Comparison of ENCODE assay signal across 19 cellular contexts in the genomic region with DNA sequence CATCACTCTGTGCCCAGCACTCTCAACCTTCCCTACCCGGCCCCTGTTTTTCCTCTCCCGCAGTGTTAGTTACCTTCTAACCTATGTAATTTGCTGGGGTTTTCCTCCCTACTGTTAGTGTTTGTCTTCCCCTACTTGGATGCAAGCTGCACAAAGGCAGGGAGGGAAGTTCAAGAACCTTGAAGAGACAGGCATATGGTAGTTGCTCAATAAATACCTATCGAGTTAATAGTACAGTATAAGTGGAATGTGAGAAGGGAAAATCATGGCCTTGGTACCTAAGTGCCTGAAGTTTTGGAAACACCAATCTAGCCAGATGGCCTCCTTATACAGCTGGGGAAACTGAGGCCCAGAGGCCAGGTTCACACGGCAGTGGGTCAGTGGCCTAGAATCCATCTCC. TPM values are rescaled to one million over a fixed set of nuclear protein-coding genes. Genes with fewer than 3 reads are reported as not detected.
DNase-seq lines count a peak whose midpoint lies in the region; TF ChIP-seq lines count a peak whose summit lies in the region.
"Had no signal": no experiment of that assay in that cellular context is flagged by ENCODE, and none has a peak within 500 bp of the region (broad histone marks: within the 10 kb centered on the region; RNA-seq: fewer than 3 reads in every experiment).

No MANE protein-coding gene starts in this region.

- H3K27me3 Mint-ChIP-seq in dendritic cell treated with granulocyte-macrophage colony-stimulating factor and Interleukin-4, amounts not matched to agents 40 ng/mL and 50 ng/mL, for 4 days, result peaks cover 16% of the 10 kb centered on the region
- H3K27me3 Mint-ChIP-seq in nephron (ENCODE audit: low read depth), result peaks cover 7% of the 10 kb centered on the region
- H3K27me3 Mint-ChIP-seq: activated naive CD8-positive, alpha-beta T cell; activated T-helper 17 cell treated with anti-CD3 and anti-CD28 coated beads, Interleukin-2, amount 50 U/mL, for 72 hours had no signal

- H3K36me3 ChIP-seq in HUES48 (ENCODE audit: control insufficient read depth, insufficient read depth, low read length) (no peaks in the 10 kb centered on the region), uterus (no peaks in the 10 kb centered on the region), brain microvascular endothelial cell (replicated peaks) (peaks cover 75% of the 10 kb centered on the region)
- H3K36me3 ChIP-seq: colonic mucosa had no signal

- in situ Hi-C loops in brain microvascular endothelial cell (cut with HindIII; ENCODE audit: low pct_ligation_motif_present, low sequenced_read_pairs), result no loop called here

- H3K27ac ChIP-seq in HUES48 (ENCODE audit: low read depth, low read length) (no peak overlapping the region), uterus (peak overlapping the region; percentile 97 to 99), brain microvascular endothelial cell (no peak overlapping the region)

- peaks cover 19% of the 10 kb centered on the region for H3K4me1 ChIP-seq in HUES48 (ENCODE audit: control insufficient read depth, insufficient read depth, low read length)
- H3K4me1 ChIP-seq in uterus, result peaks cover 5 to 53% of the 10 kb centered on the region in 2 donors
- H3K4me1 ChIP-seq: colonic mucosa had no signal

- no peak for DNase-seq in uterus
- no peak for DNase-seq in middle frontal gyrus (ENCODE audit: extremely low spot score, low spot score)
- DNase-seq in A172 (ENCODE audit: low spot score), result no peak
- no peak for DNase-seq in brain microvascular endothelial cell
- DNase-seq: head of caudate nucleus, NCI-H1092 treated with DMSO at 0.1 percent for 48 hours, NCI-H1930, substantia nigra, T1000 had no signal

- H3K4me3 Mint-ChIP-seq in dendritic cell treated with granulocyte-macrophage colony-stimulating factor and Interleukin-4, amounts not matched to agents 40 ng/mL and 50 ng/mL, for 4 days, result no peak overlapping the region
- H3K4me3 Mint-ChIP-seq in nephron, result no peak overlapping the region
- H3K4me3 Mint-ChIP-seq: activated naive CD8-positive, alpha-beta T cell; activated T-helper 17 cell treated with anti-CD3 and anti-CD28 coated beads, Interleukin-2, amount 50 U/mL, for 72 hours; endodermal cell; WTC11 had no signal

- H3K27me3 ChIP-seq in HUES48 (ENCODE audit: control insufficient read depth, insufficient read depth, low read length) (peaks cover 45% of the 10 kb centered on the region), uterus (no peaks in the 10 kb centered on the region), brain microvascular endothelial cell (replicated peaks) (no peaks in the 10 kb centered on the region)
- H3K27me3 ChIP-seq: colonic mucosa had no signal

- peaks cover 59% of the 10 kb centered on the region for H3K4me1 Mint-ChIP-seq in dendritic cell treated with granulocyte-macrophage colony-stimulating factor and Interleukin-4, amounts not matched to agents 40 ng/mL and 50 ng/mL, for 4 days (ENCODE audit: low read depth)
- peaks cover 42% of the 10 kb centered on the region for H3K4me1 Mint-ChIP-seq in nephron
- H3K4me1 Mint-ChIP-seq: activated T-helper 17 cell treated with anti-CD3 and anti-CD28 coated beads, Interleukin-2, amount 50 U/mL, for 72 hours had no signal

- TF ChIP-seq POLR2A in uterus (IDR thresholded peaks at IDR 0.05), result no peak

- H3K4me3 ChIP-seq in HUES48 (ENCODE audit: low read depth, low read length), result no peak overlapping the region
- H3K4me3 ChIP-seq in uterus, result no peak overlapping the region
- no peak overlapping the region for H3K4me3 ChIP-seq in brain microvascular endothelial cell (ENCODE audit: low read depth, low read length)
- H3K4me3 ChIP-seq: colonic mucosa had no signal

- TF ChIP-seq CTCF in nephron (IDR thresholded peaks at IDR 0.05; ENCODE audit: unreplicated experiment in 3 of 3) (no peak), uterus (IDR thresholded peaks at IDR 0.05) (no peak), brain microvascular endothelial cell (IDR thresholded peaks at IDR 0.05; ENCODE audit: low read depth, low read length, missing control alignments) (no peak)

- peak overlapping the region; percentile 69 for H3K27ac Mint-ChIP-seq in dendritic cell treated with granulocyte-macrophage colony-stimulating factor and Interleukin-4, amounts not matched to agents 40 ng/mL and 50 ng/mL, for 4 days
- peak overlapping the region; percentile 10 to 70 (median 36) for H3K27ac Mint-ChIP-seq in nephron
- H3K27ac Mint-ChIP-seq: activated naive CD8-positive, alpha-beta T cell; activated T-helper 17 cell treated with anti-CD3 and anti-CD28 coated beads, Interleukin-2, amount 50 U/mL, for 72 hours; endodermal cell; WTC11 had no signal

- H3K36me3 Mint-ChIP-seq in dendritic cell treated with granulocyte-macrophage colony-stimulating factor and Interleukin-4, amounts not matched to agents 40 ng/mL and 50 ng/mL, for 4 days (ENCODE audit: low read depth), result no peaks in the 10 kb centered on the region
- peaks cover 50% of the 10 kb centered on the region for H3K36me3 Mint-ChIP-seq in nephron (ENCODE audit: low read depth)
- H3K36me3 Mint-ChIP-seq: activated naive CD8-positive, alpha-beta T cell; WTC11 had no signal

- H3K9me3 Mint-ChIP-seq in dendritic cell treated with granulocyte-macrophage colony-stimulating factor and Interleukin-4, amounts not matched to agents 40 ng/mL and 50 ng/mL, for 4 days, result no peaks in the 10 kb centered on the region
- no peaks in the 10 kb centered on the region for H3K9me3 Mint-ChIP-seq in nephron
- H3K9me3 Mint-ChIP-seq: activated T-helper 17 cell treated with anti-CD3 and anti-CD28 coated beads, Interleukin-2, amount 50 U/mL, for 72 hours; endodermal cell; WTC11 had no signal

- intact Hi-C loops in dendritic cell treated with granulocyte-macrophage colony-stimulating factor and Interleukin-4, amounts not matched to agents 40 ng/mL and 50 ng/mL, for 4 days (cut with micrococcal nuclease), result loop anchor here (10.0 kb wide), 1 partner anchor 223 kb away; a partner anchor contains a TSS
- intact Hi-C loops in uterus (cut with DNase I; ENCODE audit: low total_unique reads), result loop anchor here (5.0 kb wide), 1 partner anchor 86 kb away; no protein-coding TSS in a partner anchor

- H3K9me3 ChIP-seq in HUES48 (ENCODE audit: control insufficient read depth, insufficient read depth, low read length) (no peaks in the 10 kb centered on the region), uterus (no peaks in the 10 kb centered on the region)
- H3K9me3 ChIP-seq: colonic mucosa had no signal

- 0 out of 2 replicates have a peak overlapping the region, but pooled peaks have one; percentile 8 for H3K9ac ChIP-seq in HUES48 (ENCODE audit: low read depth, low read length)

RNA-seq across cellular contexts. Expression of a gene that starts 24.2 kb away (rescaled TPM):
- total RNA-seq in uterus, result 100 to 1,000 TPM in 3 of 4 donors, 10 to 100 TPM in 1; 60.2 to 378 (median 235) TPM
- total RNA-seq in A172 (2014; rRNA removed; shearing (Covaris generic)), result 33.5 and 55.9 TPM in 2 replicates

RNA-seq across cellular contexts. Expression of a gene that starts 35.1 kb away (rescaled TPM):
- under 1 TPM; 0.29 to 0.77 (median 0.38) TPM for total RNA-seq in uterus
- not detected in 2 replicates for total RNA-seq in A172 (2014; rRNA removed; shearing (Covaris generic))
- total RNA-seq: activated T-helper 17 cell treated with anti-CD3 and anti-CD28 coated beads, Interleukin-2, amount 50 U/mL, for 72 hours; endodermal cell; liver; omental fat pad had no signal

RNA-seq across cellular contexts. Expression of a gene that starts 45.1 kb away (rescaled TPM):
- total RNA-seq in uterus, result 10 to 100 TPM in 3 of 4 donors, 1 to 10 TPM in 1; 1.0 to 42.9 (median 22.8) TPM
- total RNA-seq in A172 (2014; rRNA removed; shearing (Covaris generic)), result 0.84 and 0.96 TPM in 2 replicates
- total RNA-seq: endodermal cell had no signal

RNA-seq across cellular contexts. Expression of a gene that starts 58.4 kb away (rescaled TPM):
- not detected for total RNA-seq in uterus
- total RNA-seq in A172 (2014; rRNA removed; shearing (Covaris generic)), result not detected in 2 replicates
- total RNA-seq: activated T-helper 17 cell treated with anti-CD3 and anti-CD28 coated beads, Interleukin-2, amount 50 U/mL, for 72 hours; endodermal cell; liver; omental fat pad had no signal

Comparison
In these comparisons a context has a peak if more than half of its experiments do, and no peak if none do; other contexts are left out.
1. H3K27ac ChIP-seq: peak in uterus (2 of 2); none in HUES48 (single experiment) and brain microvascular endothelial cell (single experiment).